In genomic region chr3:184335291-184335660, GRCh38 we compare ENCODE assay signal across 8 cellular contexts. TPM values are rescaled to one million over a fixed set of nuclear protein-coding genes. Genes with fewer than 3 reads are reported as not detected.
DNase-seq lines count a peak whose midpoint lies in the region; ATAC-seq and TF ChIP-seq lines count a peak whose summit lies in the region.

No MANE protein-coding gene starts in this region.

- H3K4me3 ChIP-seq in DOHH2 (ENCODE audit: low read length) (peak overlapping the region; percentile 72), mesodermal cell (ENCODE audit: extremely low read depth, insufficient read depth, low read length, poor library complexity, severe bottlenecking) (peak overlapping the region; percentile 60)

- peak overlapping the region; percentile 79 for H3K4me2 ChIP-seq in DOHH2 (ENCODE audit: low read length)

- H3K9me3 ChIP-seq in DOHH2 (ENCODE audit: control insufficient read depth, insufficient read depth, low read length) (no peaks in the 10 kb centered on the region), mesodermal cell (ENCODE audit: control insufficient read depth, low read length) (no peaks in the 10 kb centered on the region)

- WGBS in mesodermal cell (ENCODE audit: insufficient coverage in 2 of 2), 2 experiments: 67 to 76% methylated on average over 2 of the region's 4 CpGs

- no peaks in the 10 kb centered on the region for H3K79me2 ChIP-seq in DOHH2 (ENCODE audit: control insufficient read depth, low read length)

- peaks cover 52% of the 10 kb centered on the region for H3F3A ChIP-seq in DOHH2 (ENCODE audit: control insufficient read depth, insufficient read depth)

- peak; percentile 62 for DNase-seq in HT-29 (ENCODE audit: low spot score)
- no peak for DNase-seq in anterior cingulate cortex (lab: John Stamatoyannopoulos, UW)
- no peak for DNase-seq in activated CD4-positive, CD25-positive, alpha-beta regulatory T cell (lab: John Stamatoyannopoulos, UW)
- DNase-seq in HCEC 1CT: no peak

- H3K27ac ChIP-seq in DOHH2 (ENCODE audit: low read depth, low read length) (peak overlapping the region; percentile 24; the same call in 1 of the 2 replicates), angular gyrus (ENCODE audit: low read depth, low read length) (peak overlapping the region; percentile 95), mesodermal cell (ENCODE audit: low read depth, low read length, severe bottlenecking) (peak overlapping the region; percentile 96)

- H3K9me2 ChIP-seq in DOHH2 (replicated peaks; ENCODE audit: control insufficient read depth, low read length): no peaks in the 10 kb centered on the region

- no peak for ATAC-seq in HG02759 (IDR thresholded peaks at IDR 0.05; ENCODE audit: unreplicated experiment)

- H4K20me1 ChIP-seq in DOHH2 (ENCODE audit: control insufficient read depth, insufficient read depth, low read depth, low read length): peaks cover 14% of the 10 kb centered on the region

- H3K27me3 ChIP-seq in DOHH2 (ENCODE audit: control insufficient read depth, low read length): peaks cover 3% of the 10 kb centered on the region; the same call in 1 of the 2 replicates

- TF ChIP-seq CTCF in DOHH2 (IDR thresholded peaks at IDR 0.05; ENCODE audit: low read depth, low read length, poor library complexity, severe bottlenecking): no peak

- peaks cover 22% of the 10 kb centered on the region for H3K4me1 ChIP-seq in DOHH2 (ENCODE audit: control insufficient read depth, low read length)
- peaks cover 65% of the 10 kb centered on the region for H3K4me1 ChIP-seq in mesodermal cell (ENCODE audit: control insufficient read depth, insufficient read depth, low read length, poor library complexity, severe bottlenecking)

- H3K36me3 ChIP-seq in DOHH2 (ENCODE audit: control insufficient read depth, low read length) (peaks cover 52% of the 10 kb centered on the region), mesodermal cell (ENCODE audit: control insufficient read depth, insufficient read depth, low read length) (peaks cover 53% of the 10 kb centered on the region)

RNA-seq across cellular contexts. Expression of gene FAM131A, which starts 2.1 kb away (rescaled TPM):
- total RNA-seq in HT-29 (2014; rRNA removed; shearing (Covaris generic)): 21.4 and 26.6 TPM in 2 replicates
- polyA plus RNA-seq in mesodermal cell (2013, experiment 1 of 2): 19.5 TPM
- polyA plus RNA-seq in mesodermal cell (2013, experiment 2 of 2): 16.5 TPM

RNA-seq across cellular contexts. Expression of gene EIF4G1, which starts 20.9 kb away (rescaled TPM):
- total RNA-seq in HT-29 (2014; rRNA removed; shearing (Covaris generic)): 494 and 497 TPM in 2 replicates
- 220 TPM for polyA plus RNA-seq in mesodermal cell (2013, experiment 1 of 2)
- 171 TPM for polyA plus RNA-seq in mesodermal cell (2013, experiment 2 of 2)

RNA-seq across cellular contexts. Expression of gene CLCN2, which starts 26.1 kb away (rescaled TPM):
- total RNA-seq in HT-29 (2014; rRNA removed; shearing (Covaris generic)): 59.4 and 64.0 TPM in 2 replicates
- 11.0 TPM for polyA plus RNA-seq in mesodermal cell (2013, experiment 1 of 2)
- polyA plus RNA-seq in mesodermal cell (2013, experiment 2 of 2): 9.4 TPM

RNA-seq across cellular contexts. Expression of gene POLR2H, which starts 26.2 kb away (rescaled TPM):
- total RNA-seq in HT-29 (2014; rRNA removed; shearing (Covaris generic)): 138 and 157 TPM in 2 replicates
- 88.7 TPM for polyA plus RNA-seq in mesodermal cell (2013, experiment 1 of 2)
- polyA plus RNA-seq in mesodermal cell (2013, experiment 2 of 2): 93.5 TPM

RNA-seq across cellular contexts. Expression of gene PSMD2, which starts 36.2 kb away (rescaled TPM):
- 306 and 330 TPM in 2 replicates for total RNA-seq in HT-29 (2014; rRNA removed; shearing (Covaris generic))
- 511 TPM for polyA plus RNA-seq in mesodermal cell (2013, experiment 1 of 2)
- 439 TPM for polyA plus RNA-seq in mesodermal cell (2013, experiment 2 of 2)

Comparison
In these comparisons a context has a peak if more than half of its experiments do, and no peak if none do; other contexts are left out.
1. H3K27ac ChIP-seq: peak in every context shown above with its lines; median percentile 96 in mesodermal cell; 95 in angular gyrus; 24 in DOHH2.